8 cellular contexts compared by ENCODE assay signal in the genomic region with DNA sequence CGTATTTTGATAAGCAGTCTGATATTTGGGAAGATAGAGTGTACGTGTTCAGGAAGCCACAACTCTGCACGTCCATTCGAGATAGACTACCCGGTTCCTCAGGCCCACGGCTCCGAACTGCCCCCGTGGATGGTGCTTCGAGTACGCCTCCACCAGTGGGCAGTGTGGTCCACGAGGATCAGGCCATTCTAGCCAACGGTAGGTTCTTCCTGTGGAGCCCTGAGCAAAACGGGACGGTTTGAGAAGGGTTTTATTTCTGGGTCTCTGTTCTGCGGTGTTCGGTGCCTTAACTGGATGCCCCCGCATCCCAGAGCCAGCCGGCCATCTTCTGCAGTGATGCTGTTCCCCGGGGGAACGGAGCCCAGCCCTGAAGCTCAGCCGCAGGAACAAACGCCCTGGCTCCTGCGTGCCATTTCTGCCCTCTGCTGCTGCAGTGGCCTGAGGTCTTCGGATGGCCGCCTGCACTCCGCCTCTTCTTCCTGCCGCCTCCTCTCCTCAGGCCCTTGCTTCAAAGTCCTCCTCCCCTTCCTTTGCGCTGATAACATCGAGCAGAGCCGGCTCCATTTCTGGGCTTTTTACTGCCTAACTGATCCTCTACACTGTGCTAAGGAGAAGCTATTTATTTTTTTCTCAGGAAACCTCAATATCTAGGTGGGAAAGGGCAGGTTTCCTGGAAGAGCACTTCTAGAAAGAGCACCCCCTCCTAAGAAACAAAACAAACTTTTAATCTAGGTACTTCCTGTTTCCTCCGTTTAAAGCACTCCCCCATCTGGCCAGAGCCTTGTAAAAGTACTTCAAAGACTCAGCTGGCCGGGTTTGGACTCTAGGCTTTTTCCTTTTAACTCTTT. TPM values are rescaled to one million over a fixed set of nuclear protein-coding genes. Genes with fewer than 3 reads are reported as not detected.
DNase-seq lines count a peak whose midpoint lies in the region; ATAC-seq and TF ChIP-seq lines count a peak whose summit lies in the region.

No MANE protein-coding gene starts in this region.

- H3K27ac Mint-ChIP-seq in activated B cell treated with CpG ODN at 0.5 μM for 24 hours, result peak overlapping the region; percentile 62

- intact Hi-C loops in activated B cell treated with CpG ODN at 0.5 μM for 24 hours (cut with micrococcal nuclease) (no loop called here), left ventricle myocardium inferior (cut with micrococcal nuclease) (no loop called here)

- peaks cover 5% of the 10 kb centered on the region for H3K4me1 Mint-ChIP-seq in activated B cell treated with CpG ODN at 0.5 μM for 24 hours

- no peaks in the 10 kb centered on the region for H3K27me3 Mint-ChIP-seq in activated B cell treated with CpG ODN at 0.5 μM for 24 hours

- peak overlapping the region; percentile 84 for H3K27ac ChIP-seq in left ventricle myocardium inferior (replicated peaks)
- peak overlapping the region in 18 of 21 experiments; percentile 9 to 84 (median 65) for H3K27ac ChIP-seq in skin epidermis

- no peaks in the 10 kb centered on the region for H3K36me3 ChIP-seq in left ventricle myocardium inferior

- H3K27me3 ChIP-seq in left ventricle myocardium inferior (ENCODE audit: low read depth), result no peaks in the 10 kb centered on the region

- peaks cover 10% of the 10 kb centered on the region for H3K9me3 Mint-ChIP-seq in activated B cell treated with CpG ODN at 0.5 μM for 24 hours

- CTCF ChIA-PET in activated B cell treated with CpG ODN at 0.5 μM for 24 hours (lab: Charles Lee), result no interaction called here

- H3K4me1 ChIP-seq in left ventricle myocardium inferior, result peaks cover 30% of the 10 kb centered on the region

- H3K9me3 ChIP-seq in left ventricle myocardium inferior (replicated peaks), result peaks cover 26% of the 10 kb centered on the region

- no peaks in the 10 kb centered on the region for H3K36me3 Mint-ChIP-seq in activated B cell treated with CpG ODN at 0.5 μM for 24 hours (ENCODE audit: low read depth)

- peak overlapping the region; percentile 53 for H3K4me3 ChIP-seq in left ventricle myocardium inferior
- peak overlapping the region in 2 of 7 experiments; percentile 10 to 12 for H3K4me3 ChIP-seq in skin epidermis

- DNase-seq in stimulated activated CD4-positive, alpha-beta T cell treated with anti-CD3 and anti-CD28 coated beads, Interleukin-4, amount 100 ng/mL, for 1 hour, result peak; percentile 3
- DNase-seq in stimulated activated CD4-positive, alpha-beta T cell treated with anti-CD3 and anti-CD28 coated beads, Interleukin-4, amount 100 ng/mL, for 24 hours, result no peak
- no peak for DNase-seq in activated B cell treated with CpG ODN at 0.5 μM for 24 hours
- DNase-seq in left ventricle myocardium inferior, result peak; percentile 36
- no peak for DNase-seq in NCI-H1105 treated with DMSO at 0.1 percent for 48 hours (lab: John Stamatoyannopoulos, UW)
- DNase-seq in D341Med (ENCODE audit: low spot score), result no peak

- ATAC-seq in activated B cell treated with CpG ODN at 0.5 μM for 24 hours (ENCODE audit: low read depth), result peak; percentile 34
- ATAC-seq in HG03460 (IDR thresholded peaks at IDR 0.05; ENCODE audit: unreplicated experiment), result no peak

- POLR2A ChIA-PET in activated B cell treated with CpG ODN at 0.5 μM for 24 hours (lab: Charles Lee), result no interaction called here

- no peak for TF ChIP-seq CTCF in activated B cell treated with CpG ODN at 0.5 μM for 24 hours (IDR thresholded peaks at IDR 0.05)
- TF ChIP-seq CTCF in left ventricle myocardium inferior (IDR thresholded peaks at IDR 0.05; ENCODE audit: borderline replicate concordance), result peak; percentile 60

- H3K4me3 Mint-ChIP-seq in activated B cell treated with CpG ODN at 0.5 μM for 24 hours, result peak overlapping the region; percentile 57

RNA-seq across cellular contexts. Expression of gene SLC46A3, which starts 36.2 kb away (rescaled TPM):
- total RNA-seq in activated B cell treated with CpG ODN at 0.5 μM for 24 hours (8.6 and 11.8 TPM in 2 replicates), left ventricle myocardium inferior (16.7 TPM)

Comparison
In these comparisons a context has a peak if more than half of its experiments do, and no peak if none do; other contexts are left out.
1. DNase-seq: peak in stimulated activated CD4-positive, alpha-beta T cell treated with anti-CD3 and anti-CD28 coated beads, Interleukin-4, amount 100 ng/mL, for 1 hour (single experiment) and left ventricle myocardium inferior (single experiment); none in stimulated activated CD4-positive, alpha-beta T cell treated with anti-CD3 and anti-CD28 coated beads, Interleukin-4, amount 100 ng/mL, for 24 hours (single experiment), activated B cell treated with CpG ODN at 0.5 μM for 24 hours (single experiment), NCI-H1105 treated with DMSO at 0.1 percent for 48 hours (single experiment) and D341Med (single experiment).